Comparison of ENCODE assay signal across 1 cellular context in the genomic region with DNA sequence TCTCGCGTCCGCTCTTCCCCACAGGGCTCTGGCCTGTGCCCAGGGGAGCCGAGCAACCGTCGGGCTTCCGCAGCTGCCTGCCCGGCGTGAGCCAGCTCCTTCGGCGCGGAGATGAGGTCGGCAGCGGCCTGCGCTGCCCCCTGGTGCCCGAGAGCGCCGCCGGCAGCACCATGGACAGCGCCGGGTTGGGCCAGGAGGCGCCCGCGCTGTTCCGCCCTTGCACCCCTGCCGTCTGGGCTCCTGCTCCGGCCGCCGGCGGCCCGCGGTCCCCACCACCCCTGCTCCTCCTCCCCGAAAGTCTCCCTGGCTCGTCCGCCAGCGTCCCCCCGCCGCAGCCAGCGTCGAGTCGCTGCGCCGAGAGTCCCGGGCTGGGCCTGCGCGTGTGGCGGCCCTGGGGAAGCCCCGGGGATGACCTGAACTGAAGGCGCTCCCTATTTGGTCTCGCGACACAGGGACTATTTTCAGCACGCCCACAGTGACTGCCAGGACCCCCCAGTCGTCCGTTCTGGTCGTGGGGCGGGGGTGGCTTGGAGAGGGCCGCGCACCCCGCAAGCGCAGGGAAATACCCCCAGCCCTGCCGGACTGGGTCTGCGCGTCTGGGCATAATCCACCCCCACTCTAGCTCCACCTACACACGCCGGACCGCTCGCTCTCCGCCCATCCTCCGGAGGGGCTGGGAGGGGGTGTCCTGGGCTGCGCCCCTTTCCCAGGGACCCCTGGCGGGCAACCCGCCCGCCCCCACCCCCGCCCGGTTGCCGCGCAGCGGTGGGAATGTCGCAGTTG.
TF ChIP-seq lines count a peak whose summit lies in the region.

No MANE protein-coding gene starts in this region.

TF ChIP-seq in GM12878, 131 proteins besides CTCF, POLR2A, EP300 and RAD21:
- TF ChIP-seq BCL11A (IDR thresholded peaks at IDR 0.05; ENCODE audit: low read depth, low read length), result no peak
- peak; percentile 97 for TF ChIP-seq SIN3A (IDR thresholded peaks at IDR 0.05; ENCODE audit: low read depth, low read length)
- 0 out of 3 replicates have a peak, but pooled peaks of 1 of the 2 experiments have one; percentile 11 for TF ChIP-seq EGR1 (IDR thresholded peaks at IDR 0.05; ENCODE audit: borderline replicate concordance in 1 of 2, low read depth in 2 of 2, low read length in 2 of 2)
- TF ChIP-seq SRF (IDR thresholded peaks at IDR 0.05; ENCODE audit: low read depth in 2 of 2, low read length in 2 of 2), result no peak
- 0 out of 2 replicates have a peak, but pooled peaks have one; percentile 45 for TF ChIP-seq CBX5 (IDR thresholded peaks at IDR 0.05; ENCODE audit: low read depth)
- TF ChIP-seq CREM (IDR thresholded peaks at IDR 0.05; ENCODE audit: low read depth), result no peak
- TF ChIP-seq NKRF (conservative IDR thresholded peaks at IDR 0.05), result peak; percentile 92
- no peak for TF ChIP-seq TCF12 (IDR thresholded peaks at IDR 0.05; ENCODE audit: low read depth, low read length)
- peak; percentile 75 for TF ChIP-seq IKZF1 (conservative IDR thresholded peaks at IDR 0.05)
- TF ChIP-seq, protein P1, sequence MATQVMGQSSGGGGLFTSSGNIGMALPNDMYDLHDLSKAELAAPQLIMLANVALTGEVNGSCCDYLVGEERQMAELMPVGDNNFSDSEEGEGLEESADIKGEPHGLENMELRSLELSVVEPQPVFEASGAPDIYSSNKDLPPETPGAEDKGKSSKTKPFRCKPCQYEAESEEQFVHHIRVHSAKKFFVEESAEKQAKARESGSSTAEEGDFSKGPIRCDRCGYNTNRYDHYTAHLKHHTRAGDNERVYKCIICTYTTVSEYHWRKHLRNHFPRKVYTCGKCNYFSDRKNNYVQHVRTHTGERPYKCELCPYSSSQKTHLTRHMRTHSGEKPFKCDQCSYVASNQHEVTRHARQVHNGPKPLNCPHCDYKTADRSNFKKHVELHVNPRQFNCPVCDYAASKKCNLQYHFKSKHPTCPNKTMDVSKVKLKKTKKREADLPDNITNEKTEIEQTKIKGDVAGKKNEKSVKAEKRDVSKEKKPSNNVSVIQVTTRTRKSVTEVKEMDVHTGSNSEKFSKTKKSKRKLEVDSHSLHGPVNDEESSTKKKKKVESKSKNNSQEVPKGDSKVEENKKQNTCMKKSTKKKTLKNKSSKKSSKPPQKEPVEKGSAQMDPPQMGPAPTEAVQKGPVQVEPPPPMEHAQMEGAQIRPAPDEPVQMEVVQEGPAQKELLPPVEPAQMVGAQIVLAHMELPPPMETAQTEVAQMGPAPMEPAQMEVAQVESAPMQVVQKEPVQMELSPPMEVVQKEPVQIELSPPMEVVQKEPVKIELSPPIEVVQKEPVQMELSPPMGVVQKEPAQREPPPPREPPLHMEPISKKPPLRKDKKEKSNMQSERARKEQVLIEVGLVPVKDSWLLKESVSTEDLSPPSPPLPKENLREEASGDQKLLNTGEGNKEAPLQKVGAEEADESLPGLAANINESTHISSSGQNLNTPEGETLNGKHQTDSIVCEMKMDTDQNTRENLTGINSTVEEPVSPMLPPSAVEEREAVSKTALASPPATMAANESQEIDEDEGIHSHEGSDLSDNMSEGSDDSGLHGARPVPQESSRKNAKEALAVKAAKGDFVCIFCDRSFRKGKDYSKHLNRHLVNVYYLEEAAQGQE (IDR thresholded peaks at IDR 0.05; ENCODE audit: low read depth, low read length), result peak; percentile 100
- peak; percentile 58; the same call in 1 of the 2 replicates for TF ChIP-seq PAX5 (IDR thresholded peaks at IDR 0.05; ENCODE audit: borderline replicate concordance, low read depth, low read length)
- TF ChIP-seq SP1 (IDR thresholded peaks at IDR 0.05; ENCODE audit: low read depth, low read length), result peak; percentile 21
- no peak for TF ChIP-seq ATF2 (IDR thresholded peaks at IDR 0.05; ENCODE audit: low read length)
- peak; percentile 75 for TF ChIP-seq YY1 (IDR thresholded peaks at IDR 0.05; ENCODE audit: low read depth, low read length)
- 0 out of 2 replicates have a peak, but pooled peaks have one; percentile 15 for TF ChIP-seq CREB1 (IDR thresholded peaks at IDR 0.05; ENCODE audit: low read depth)
- TF ChIP-seq ZNF217 (IDR thresholded peaks at IDR 0.05), result no peak
- 0 out of 2 replicates have a peak, but pooled peaks have one; percentile 14 for TF ChIP-seq SPI1 (IDR thresholded peaks at IDR 0.05; ENCODE audit: borderline replicate concordance, insufficient read depth, low read depth, low read length)
- no peak for TF ChIP-seq CHD4 (IDR thresholded peaks at IDR 0.05)
- peak; percentile 35; the same call in 1 of the 3 replicates for TF ChIP-seq POU2F2 (IDR thresholded peaks at IDR 0.05; ENCODE audit: borderline replicate concordance, low read depth, low read length)
- 0 out of 2 replicates have a peak, but pooled peaks have one; percentile 13 for TF ChIP-seq TCF3 (IDR thresholded peaks at IDR 0.05; ENCODE audit: borderline replicate concordance, insufficient read depth, low read depth, low read length)
- peak; percentile 73 for TF ChIP-seq SMC3 (IDR thresholded peaks at IDR 0.05; ENCODE audit: borderline replicate concordance, low read length)
- 0 out of 2 replicates have a peak, but pooled peaks have one; percentile 62 for TF ChIP-seq LARP7 (IDR thresholded peaks at IDR 0.05)
- TF ChIP-seq, protein P2, sequence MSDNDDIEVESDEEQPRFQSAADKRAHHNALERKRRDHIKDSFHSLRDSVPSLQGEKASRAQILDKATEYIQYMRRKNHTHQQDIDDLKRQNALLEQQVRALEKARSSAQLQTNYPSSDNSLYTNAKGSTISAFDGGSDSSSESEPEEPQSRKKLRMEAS (IDR thresholded peaks at IDR 0.05; ENCODE audit: low read depth, low read length), result peak; percentile 60
- TF ChIP-seq BACH1 (IDR thresholded peaks at IDR 0.05; ENCODE audit: borderline replicate concordance), result 0 out of 2 replicates have a peak, but pooled peaks have one; percentile 26
- 0 out of 2 replicates have a peak, but pooled peaks have one; percentile 20 for TF ChIP-seq ELK1 (IDR thresholded peaks at IDR 0.05; ENCODE audit: low read depth, low read length)
- TF ChIP-seq IRF4 (IDR thresholded peaks at IDR 0.05; ENCODE audit: low read depth, low read length), result 0 out of 2 replicates have a peak, but pooled peaks have one; percentile 22
- peak; percentile 87 for TF ChIP-seq MXI1 (IDR thresholded peaks at IDR 0.05; ENCODE audit: low read depth, low read length)
- TF ChIP-seq RB1 (IDR thresholded peaks at IDR 0.05; ENCODE audit: borderline replicate concordance), result peak; percentile 78; the same call in 1 of the 2 replicates
- TF ChIP-seq DPF2 (IDR thresholded peaks at IDR 0.05), result 0 out of 2 replicates have a peak, but pooled peaks have one; percentile 49
- TF ChIP-seq RCOR1 (conservative IDR thresholded peaks at IDR 0.05; ENCODE audit: low read depth, low read length), result peak; percentile 97
- peak in 1 of 2 experiments; percentile 45; a peak in 1 of 4 replicates for TF ChIP-seq BHLHE40 (IDR thresholded peaks at IDR 0.05; ENCODE audit: borderline replicate concordance in 1 of 2, low read depth in 2 of 2, low read length in 1 of 2)
- 0 out of 2 replicates have a peak, but pooled peaks have one; percentile 40 for TF ChIP-seq ZNF24 (IDR thresholded peaks at IDR 0.05)
- TF ChIP-seq SMARCA5 (IDR thresholded peaks at IDR 0.05), result peak; percentile 87
- TF ChIP-seq GATAD2B (conservative IDR thresholded peaks at IDR 0.05; ENCODE audit: low read depth), result 0 out of 2 replicates have a peak, but pooled peaks have one; percentile 47
